Comparison of ENCODE assay signal across 12 cellular contexts in the genomic region with DNA sequence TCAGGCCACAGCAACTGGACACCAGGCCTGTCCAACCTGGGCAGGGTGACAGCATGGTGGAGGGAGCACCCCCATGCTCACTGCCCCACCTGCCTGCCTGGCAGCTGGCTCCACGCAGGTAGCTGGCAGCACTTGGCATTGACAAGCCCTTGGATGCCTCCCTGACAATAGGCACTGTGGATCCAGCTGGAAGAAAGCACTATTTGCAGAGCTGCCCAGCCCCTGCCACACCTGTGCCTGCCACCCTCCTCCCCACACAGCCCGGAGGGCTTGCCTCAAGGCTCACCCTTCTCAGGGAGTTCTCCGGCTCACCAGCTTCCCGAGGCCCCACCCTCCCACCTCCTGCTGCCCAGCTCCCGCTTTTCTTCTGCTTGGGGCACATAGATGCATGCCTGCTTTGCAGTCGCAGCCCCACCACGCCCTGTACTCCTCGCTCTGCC.
DNase-seq lines count a peak whose midpoint lies in the region; ATAC-seq and TF ChIP-seq lines count a peak whose summit lies in the region.
"Had no signal": no experiment of that assay in that cellular context is flagged by ENCODE, and none has a peak within 500 bp of the region (broad histone marks: within the 10 kb centered on the region; RNA-seq: fewer than 3 reads in every experiment).

No MANE protein-coding gene starts in this region.

- H3K4me3 Mint-ChIP-seq in activated CD4-positive, alpha-beta memory T cell treated with anti-CD3 and anti-CD28 coated beads for 36 hours: no peak overlapping the region
- H3K4me3 Mint-ChIP-seq: memory B cell had no signal

- H3K9me3 Mint-ChIP-seq in activated CD4-positive, alpha-beta memory T cell treated with anti-CD3 and anti-CD28 coated beads for 36 hours: peaks cover 13% of the 10 kb centered on the region

- CTCF ChIA-PET in activated CD4-positive, alpha-beta memory T cell treated with anti-CD3 and anti-CD28 coated beads for 36 hours (lab: Charles Lee): no interaction called here

- POLR2A ChIA-PET in activated CD4-positive, alpha-beta memory T cell treated with anti-CD3 and anti-CD28 coated beads for 36 hours (lab: Charles Lee): no interaction called here

- WGBS in body of pancreas, 2 donors: 45 to 64% methylated on average over 7 to 8 of the region's 8 CpGs

- H3K9ac ChIP-seq in mucosa of rectum (ENCODE audit: low read depth in 1 of 2, low read length in 2 of 2): peak overlapping the region; percentile 42 to 43

- no peak overlapping the region for H3K27ac Mint-ChIP-seq in activated CD4-positive, alpha-beta memory T cell treated with anti-CD3 and anti-CD28 coated beads for 36 hours
- H3K27ac Mint-ChIP-seq: memory B cell had no signal

- H3K9me3 ChIP-seq in body of pancreas (no peaks in the 10 kb centered on the region), mucosa of rectum (ENCODE audit: control insufficient read depth in 2 of 2, low read length in 2 of 2) (no peaks in the 10 kb centered on the region)

- peaks cover 14% of the 10 kb centered on the region for H3K4me1 ChIP-seq in body of pancreas
- peaks cover 49 to 68% of the 10 kb centered on the region in 2 donors for H3K4me1 ChIP-seq in mucosa of rectum (ENCODE audit: control insufficient read depth in 2 of 2, insufficient read depth in 2 of 2, low read length in 2 of 2)

- H3K27me3 ChIP-seq in body of pancreas (no peaks in the 10 kb centered on the region), mucosa of rectum (ENCODE audit: control insufficient read depth in 2 of 2, insufficient read depth in 2 of 2, low read length in 2 of 2) (no peaks in the 10 kb centered on the region)

- DNase-seq in DMS153 treated with DMSO at 0.1 percent for 48 hours (lab: John Stamatoyannopoulos, UW; ENCODE audit: unreplicated experiment) (peak; percentile 60), NCI-H2029 treated with DMSO at 0.1 percent for 48 hours (lab: John Stamatoyannopoulos, UW) (peak; percentile 24), body of pancreas (peak in 3 of 4 donors; percentile 27 to 60 (median 49)), middle frontal gyrus (ENCODE audit: extremely low spot score, low spot score) (no peak)
- no peak for DNase-seq in activated CD4-positive, alpha-beta memory T cell treated with anti-CD3 and anti-CD28 coated beads for 36 hours
- no peak for DNase-seq in activated CD4-positive, alpha-beta T cell treated with anti-CD3 and anti-CD28 coated beads for 48 hours
- DNase-seq: activated gamma-delta T cell treated with Interleukin-2 at 50 U/mL for 16 hours, NCI-H446 treated with DMSO at 0.1 percent for 48 hours had no signal

- TF ChIP-seq CTCF in body of pancreas (IDR thresholded peaks at IDR 0.05): no peak

- no peak for TF ChIP-seq POLR2A in body of pancreas (IDR thresholded peaks at IDR 0.05)

- intact Hi-C loops in body of pancreas (cut with DNase I): no loop called here
- intact Hi-C loops in activated CD4-positive, alpha-beta memory T cell treated with anti-CD3 and anti-CD28 coated beads for 36 hours (cut with micrococcal nuclease): no loop called here

- no peaks in the 10 kb centered on the region for H3K27me3 Mint-ChIP-seq in activated CD4-positive, alpha-beta memory T cell treated with anti-CD3 and anti-CD28 coated beads for 36 hours
- H3K27me3 Mint-ChIP-seq: memory B cell had no signal

- H3K36me3 ChIP-seq in body of pancreas (replicated peaks in 1 of 2; ENCODE audit: insufficient read depth in 1 of 2, low read depth in 2 of 2): no peaks in the 10 kb centered on the region
- H3K36me3 ChIP-seq in mucosa of rectum (ENCODE audit: control insufficient read depth in 2 of 2, insufficient read depth in 2 of 2, low read length in 2 of 2): peaks cover 13 to 27% of the 10 kb centered on the region in 2 donors

- peaks cover 14% of the 10 kb centered on the region for H3K36me3 Mint-ChIP-seq in activated CD4-positive, alpha-beta memory T cell treated with anti-CD3 and anti-CD28 coated beads for 36 hours

- peaks cover 13% of the 10 kb centered on the region for H3K4me1 Mint-ChIP-seq in activated CD4-positive, alpha-beta memory T cell treated with anti-CD3 and anti-CD28 coated beads for 36 hours (ENCODE audit: low read depth)

- H3K4me3 ChIP-seq in body of pancreas: no peak overlapping the region
- peak overlapping the region in 1 of 2 donors; percentile 15 for H3K4me3 ChIP-seq in mucosa of rectum (ENCODE audit: low read length in 2 of 2)

- H3K27ac ChIP-seq in body of pancreas (no peak overlapping the region), mucosa of rectum (ENCODE audit: low read depth in 2 of 2, low read length in 2 of 2) (peak overlapping the region; percentile 86 to 90)

- ATAC-seq in body of pancreas (no peak), HG02678 (IDR thresholded peaks at IDR 0.05; ENCODE audit: unreplicated experiment) (no peak)
- ATAC-seq: activated CD4-positive, CD25-positive, alpha-beta regulatory T cell treated with anti-CD3 and anti-CD28 coated beads, Interleukin-2, amount 50 U/mL, for 24 hours had no signal

Comparison
In these comparisons a context has a peak if more than half of its experiments do, and no peak if none do; other contexts are left out.
1. DNase-seq: peak in DMS153 treated with DMSO at 0.1 percent for 48 hours (single experiment), NCI-H2029 treated with DMSO at 0.1 percent for 48 hours (single experiment) and body of pancreas (3 of 4); none in middle frontal gyrus (single experiment), activated CD4-positive, alpha-beta memory T cell treated with anti-CD3 and anti-CD28 coated beads for 36 hours (single experiment) and activated CD4-positive, alpha-beta T cell treated with anti-CD3 and anti-CD28 coated beads for 48 hours (single experiment).
2. H3K27ac ChIP-seq: peak in mucosa of rectum (2 of 2); none in body of pancreas (0 of 4).